ENCODE assay signal across 1 cellular context in genomic region chr19:18006895-18007604, GRCh38.
TF ChIP-seq lines count a peak whose summit lies in the region.

No MANE protein-coding gene starts in this region.

TF ChIP-seq in HepG2, 621 proteins besides CTCF, POLR2A, EP300 and RAD21 (continues in another document):
- TF ChIP-seq ZNF101 (CRISPR knock-in tag; IDR thresholded peaks at IDR 0.05; ENCODE audit: borderline replicate concordance, low read depth) = no peak
- 0 out of 2 replicates have a peak, but pooled peaks have one; percentile 14 for TF ChIP-seq NR2F6 (IDR thresholded peaks at IDR 0.05)
- peak; percentile 49; the same call in 1 of the 2 replicates for TF ChIP-seq NR2F6 (CRISPR knock-in tag; IDR thresholded peaks at IDR 0.05)
- TF ChIP-seq ARHGAP35 (CRISPR knock-in tag; IDR thresholded peaks at IDR 0.05; ENCODE audit: borderline replicate concordance) = 0 out of 2 replicates have a peak, but pooled peaks have one; percentile 63
- no peak for TF ChIP-seq TCF7 (IDR thresholded peaks at IDR 0.05; ENCODE audit: low read depth)
- TF ChIP-seq HNRNPH1 (optimal IDR thresholded peaks at IDR 0.05; ENCODE audit: low read depth, low read length) = no peak
- TF ChIP-seq RERE (CRISPR knock-in tag; IDR thresholded peaks at IDR 0.05; ENCODE audit: low read depth) = no peak
- TF ChIP-seq ZNF644 (CRISPR knock-in tag; IDR thresholded peaks at IDR 0.05; ENCODE audit: low read depth) = no peak
- no peak for TF ChIP-seq TMF1 (CRISPR knock-in tag; IDR thresholded peaks at IDR 0.05; ENCODE audit: low read depth)
- 0 out of 2 replicates have a peak, but pooled peaks have one; percentile 17 for TF ChIP-seq NCOA2 (CRISPR knock-in tag; IDR thresholded peaks at IDR 0.05)
- peak; percentile 46 for TF ChIP-seq MED1 (CRISPR knock-in tag; IDR thresholded peaks at IDR 0.05)
- TF ChIP-seq ZNF687 (CRISPR knock-in tag; IDR thresholded peaks at IDR 0.05) = peak; percentile 75
- TF ChIP-seq ZNF136 (CRISPR knock-in tag; IDR thresholded peaks at IDR 0.05; ENCODE audit: low read depth) = no peak
- TF ChIP-seq MTA1 (CRISPR knock-in tag; IDR thresholded peaks at IDR 0.05; ENCODE audit: borderline replicate concordance) = peak; percentile 26; the same call in 1 of the 2 replicates
- peak; percentile 47; the same call in 1 of the 2 replicates for TF ChIP-seq SPEN (CRISPR knock-in tag; IDR thresholded peaks at IDR 0.05; ENCODE audit: low read depth)
- TF ChIP-seq XRCC5 (optimal IDR thresholded peaks at IDR 0.05; ENCODE audit: low read length) = peak; percentile 88
- peak; percentile 57; the same call in 1 of the 2 replicates for TF ChIP-seq ZNF607 (CRISPR knock-in tag; IDR thresholded peaks at IDR 0.05; ENCODE audit: borderline replicate concordance)
- no peak for TF ChIP-seq FOXP4 (CRISPR knock-in tag; IDR thresholded peaks at IDR 0.05)
- no peak for TF ChIP-seq ZNF724P (CRISPR knock-in tag; IDR thresholded peaks at IDR 0.05; ENCODE audit: borderline replicate concordance)
- peak; percentile 41; the same call in 1 of the 2 replicates for TF ChIP-seq ZNF574 (CRISPR knock-in tag; IDR thresholded peaks at IDR 0.05)
- TF ChIP-seq POLR2AphosphoS2 (IDR thresholded peaks at IDR 0.05; ENCODE audit: low read depth, low read length) = no peak
- no peak for TF ChIP-seq RNF219 (CRISPR knock-in tag; IDR thresholded peaks at IDR 0.05)
- TF ChIP-seq ZNF12 (CRISPR knock-in tag; IDR thresholded peaks at IDR 0.05) = 0 out of 2 replicates have a peak, but pooled peaks have one; percentile 35
- no peak for TF ChIP-seq ZHX1 (CRISPR knock-in tag; IDR thresholded peaks at IDR 0.05; ENCODE audit: low read depth)
- 0 out of 2 replicates have a peak, but pooled peaks have one; percentile 46 for TF ChIP-seq ARNTL (CRISPR knock-in tag; IDR thresholded peaks at IDR 0.05)
- peak; percentile 61; the same call in 1 of the 3 replicates for TF ChIP-seq MXI1 (IDR thresholded peaks at IDR 0.05; ENCODE audit: borderline replicate concordance, low read depth, low read length)
- peak; percentile 87 for TF ChIP-seq IRF2 (CRISPR knock-in tag; IDR thresholded peaks at IDR 0.05)
- peak; percentile 55; the same call in 1 of the 2 replicates for TF ChIP-seq ERF (CRISPR knock-in tag; IDR thresholded peaks at IDR 0.05)
- TF ChIP-seq ZBTB4 (CRISPR knock-in tag; IDR thresholded peaks at IDR 0.05; ENCODE audit: borderline replicate concordance) = 0 out of 2 replicates have a peak, but pooled peaks have one; percentile 53
- 0 out of 2 replicates have a peak, but pooled peaks have one; percentile 64 for TF ChIP-seq ZNF567 (CRISPR knock-in tag; IDR thresholded peaks at IDR 0.05; ENCODE audit: borderline replicate concordance)
- no peak for TF ChIP-seq HOXA5 (CRISPR knock-in tag; IDR thresholded peaks at IDR 0.05)
